ENCODE assay signal across 8 cellular contexts in genomic region chr21:8245642-8246449, GRCh38.
DNase-seq lines count a peak whose midpoint lies in the region; ATAC-seq and TF ChIP-seq lines count a peak whose summit lies in the region.
"Not testable (repeated sequence)": the region's sequence is repeated elsewhere in the genome, so short reads cannot be mapped to it uniquely, and the experiment has no call there.

No MANE protein-coding gene starts in this region.

- no CpG with 5 or more reads among the region's 43 CpGs for WGBS in heart left ventricle, 4 donors

- H3K27ac ChIP-seq in heart left ventricle: not testable (repeated sequence)

- H3K36me3 ChIP-seq in heart left ventricle: not testable (repeated sequence)

- not testable (repeated sequence) for H3K9me3 ChIP-seq in heart left ventricle

- not testable (repeated sequence) for H3K4me3 ChIP-seq in heart left ventricle

- ATAC-seq in GM18499 (IDR thresholded peaks at IDR 0.05; ENCODE audit: insufficient read depth, unreplicated experiment) (peak; percentile 44), GM19351 (IDR thresholded peaks at IDR 0.05; ENCODE audit: unreplicated experiment) (peak; percentile 62), GM21717 (IDR thresholded peaks at IDR 0.05; ENCODE audit: unreplicated experiment) (peak; percentile 89), HG02943 (IDR thresholded peaks at IDR 0.05; ENCODE audit: low read depth, unreplicated experiment) (peak; percentile 72), HG03378 (IDR thresholded peaks at IDR 0.05; ENCODE audit: unreplicated experiment) (peak; percentile 76), activated B cell treated with CpG ODN at 0.5 μM for 24 hours (ENCODE audit: low read depth) (peak; percentile 62), heart left ventricle (peak; percentile 83 to 87 (median 86)), sciatic nerve (peak; percentile 90)

- not testable (repeated sequence) for TF ChIP-seq POLR2A in heart left ventricle (IDR thresholded peaks at IDR 0.05)

- not testable (repeated sequence) for H3K9me3 Mint-ChIP-seq in activated B cell treated with CpG ODN at 0.5 μM for 24 hours

- POLR2A ChIA-PET in activated B cell treated with CpG ODN at 0.5 μM for 24 hours (lab: Charles Lee): not testable (repeated sequence)

- H3K4me1 ChIP-seq in heart left ventricle: not testable (repeated sequence)

- H3K4me1 Mint-ChIP-seq in activated B cell treated with CpG ODN at 0.5 μM for 24 hours: not testable (repeated sequence)

- not testable (repeated sequence) for DNase-seq in activated B cell treated with CpG ODN at 0.5 μM for 24 hours; heart left ventricle; sciatic nerve (ENCODE audit: low spot score)

- H3K4me3 Mint-ChIP-seq in activated B cell treated with CpG ODN at 0.5 μM for 24 hours: not testable (repeated sequence)

- TF ChIP-seq CTCF in activated B cell treated with CpG ODN at 0.5 μM for 24 hours (IDR thresholded peaks at IDR 0.05); heart left ventricle (IDR thresholded peaks at IDR 0.05): not testable (repeated sequence)

- intact Hi-C loops in activated B cell treated with CpG ODN at 0.5 μM for 24 hours (cut with micrococcal nuclease); heart left ventricle (cut with DNase I); sciatic nerve (cut with DNase I): not testable (repeated sequence)

- not testable (repeated sequence) for H3K27me3 Mint-ChIP-seq in activated B cell treated with CpG ODN at 0.5 μM for 24 hours

- H3K27me3 ChIP-seq in heart left ventricle: not testable (repeated sequence)

- H3K27ac Mint-ChIP-seq in activated B cell treated with CpG ODN at 0.5 μM for 24 hours: not testable (repeated sequence)

- H3K36me3 Mint-ChIP-seq in activated B cell treated with CpG ODN at 0.5 μM for 24 hours (ENCODE audit: low read depth): not testable (repeated sequence)

- CTCF ChIA-PET in activated B cell treated with CpG ODN at 0.5 μM for 24 hours (lab: Charles Lee): not testable (repeated sequence)
